ENCODE assay signal across 10 cellular contexts in the genomic region with DNA sequence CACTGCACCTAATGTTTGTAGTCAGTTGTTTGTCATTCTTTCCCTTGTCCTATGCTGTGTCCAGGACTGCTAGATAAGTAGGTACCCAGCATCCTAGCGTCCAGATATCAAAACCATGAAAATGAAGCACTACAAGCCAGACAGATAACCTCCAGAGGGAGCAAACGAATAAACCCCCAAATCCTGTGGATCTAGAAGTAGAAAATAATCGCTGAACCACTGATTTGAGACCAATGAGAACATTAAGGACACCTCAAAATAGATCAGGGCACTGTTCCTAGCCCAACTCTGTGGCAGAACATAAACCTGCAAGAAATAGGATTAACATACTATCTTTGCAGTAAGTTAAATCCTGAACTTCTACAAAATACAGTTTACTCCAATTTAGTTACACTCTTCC. TPM values are rescaled to one million over a fixed set of nuclear protein-coding genes. Genes with fewer than 3 reads are reported as not detected.
DNase-seq lines count a peak whose midpoint lies in the region; ATAC-seq and TF ChIP-seq lines count a peak whose summit lies in the region.
"Had no signal": no experiment of that assay in that cellular context is flagged by ENCODE, and none has a peak within 500 bp of the region (broad histone marks: within the 10 kb centered on the region; RNA-seq: fewer than 3 reads in every experiment).

No MANE protein-coding gene starts in this region.

- H4K20me1 ChIP-seq in BLaER1 treated with 17β-estradiol and CSF1 and Interleukin-3, amounts not matched to agents 10 nM and 100 nM = no peaks in the 10 kb centered on the region

- H3K4me1 ChIP-seq in BLaER1 treated with 17β-estradiol and CSF1 and Interleukin-3, amounts not matched to agents 10 nM and 100 nM = peaks cover 0 to 20% (median 14%) of the 10 kb centered on the region in 10 experiments; a peak in 16 of 20 replicates
- H3K4me1 ChIP-seq in colonic mucosa = no peaks in the 10 kb centered on the region

- H3K4me1 Mint-ChIP-seq in IgD-negative memory B cell (peaks cover 5 to 15% (median 12%) of the 10 kb centered on the region in 3 donors), neural crest cell (no peaks in the 10 kb centered on the region)

- no peaks in the 10 kb centered on the region for H3K9me3 Mint-ChIP-seq in IgD-negative memory B cell
- no peaks in the 10 kb centered on the region for H3K9me3 Mint-ChIP-seq in neural crest cell

- H3K27me3 Mint-ChIP-seq in IgD-negative memory B cell (peaks cover 4% of the 10 kb centered on the region), neural crest cell (ENCODE audit: low read depth) (peaks cover 75% of the 10 kb centered on the region)

- H3K9ac ChIP-seq in BLaER1 treated with 17β-estradiol and CSF1 and Interleukin-3, amounts not matched to agents 10 nM and 100 nM = peak overlapping the region in 3 of 11 experiments; percentile 70 to 79 (median 79); a peak in 4 of 22 replicates
- peak overlapping the region in 1 of 2 donors; percentile 75 for H3K9ac ChIP-seq in colonic mucosa (ENCODE audit: low read depth in 2 of 2, low read length in 2 of 2)

- H3K36me3 ChIP-seq in BLaER1 treated with 17β-estradiol and CSF1 and Interleukin-3, amounts not matched to agents 10 nM and 100 nM = no peaks in the 10 kb centered on the region
- H3K36me3 ChIP-seq in colonic mucosa = no peaks in the 10 kb centered on the region

- H3K27me3 ChIP-seq in BLaER1 treated with 17β-estradiol and CSF1 and Interleukin-3, amounts not matched to agents 10 nM and 100 nM = peaks cover 0 to 6% (median 0%) of the 10 kb centered on the region in 11 experiments; a peak in 2 of 22 replicates
- no peaks in the 10 kb centered on the region for H3K27me3 ChIP-seq in colonic mucosa

- no peak for ATAC-seq in HG02973 (IDR thresholded peaks at IDR 0.05; ENCODE audit: unreplicated experiment)
- no peak for ATAC-seq in HG03135 (IDR thresholded peaks at IDR 0.05; ENCODE audit: unreplicated experiment)

- TF ChIP-seq CTCF in colonic mucosa (IDR thresholded peaks at IDR 0.05) (no peak), neural crest cell (conservative IDR thresholded peaks at IDR 0.05) (no peak)

- peak overlapping the region in 10 of 11 experiments; percentile 65 to 94 (median 85); a peak in 21 of 22 replicates for H3K4me2 ChIP-seq in BLaER1 treated with 17β-estradiol and CSF1 and Interleukin-3, amounts not matched to agents 10 nM and 100 nM

- intact Hi-C loops in colonic mucosa (cut with DNase I) = no loop called here

- H3K4me3 ChIP-seq in BLaER1 treated with 17β-estradiol and CSF1 and Interleukin-3, amounts not matched to agents 10 nM and 100 nM = peak overlapping the region in 5 of 10 experiments; percentile 72 to 79 (median 76); a peak in 8 of 20 replicates
- no peak overlapping the region for H3K4me3 ChIP-seq in colonic mucosa

- no peaks in the 10 kb centered on the region for H3K9me3 ChIP-seq in BLaER1 treated with 17β-estradiol and CSF1 and Interleukin-3, amounts not matched to agents 10 nM and 100 nM (replicated peaks in 1 of 11)
- H3K9me3 ChIP-seq in colonic mucosa = no peaks in the 10 kb centered on the region

- H3K4me3 Mint-ChIP-seq in IgD-negative memory B cell (peak overlapping the region; percentile 88 to 99 (median 94)), neural crest cell (peak overlapping the region; percentile 95)

- DNase-seq in colonic mucosa (no peak), neural crest cell (ENCODE audit: low read depth, low spot score) (no peak), medulla oblongata (ENCODE audit: extremely low spot score) (no peak), AG08396 (ENCODE audit: low spot score) (no peak)
- DNase-seq: left colon had no signal

- peak overlapping the region in 5 of 11 experiments; percentile 59 to 82 (median 80); a peak in 6 of 22 replicates for H3K27ac ChIP-seq in BLaER1 treated with 17β-estradiol and CSF1 and Interleukin-3, amounts not matched to agents 10 nM and 100 nM
- H3K27ac ChIP-seq in colonic mucosa = peak overlapping the region; percentile 84

- no peaks in the 10 kb centered on the region for H3K36me3 Mint-ChIP-seq in IgD-negative memory B cell
- no peaks in the 10 kb centered on the region for H3K36me3 Mint-ChIP-seq in neural crest cell (ENCODE audit: low read depth)

- H3K27ac Mint-ChIP-seq in IgD-negative memory B cell (peak overlapping the region; percentile 96 to 99 (median 97)), neural crest cell (ENCODE audit: unreplicated experiment) (no peak overlapping the region)

RNA-seq across cellular contexts. Expression of gene KLHL32, which starts 1.1 kb away (rescaled TPM):
- polyA plus RNA-seq in IgD-negative memory B cell = 0.35 TPM
- total RNA-seq in colonic mucosa = 1 to 10 TPM; 1.2 to 1.7 TPM
- total RNA-seq in neural crest cell = 0.61 and 1.4 TPM in 2 replicates
- total RNA-seq: dermis microvascular lymphatic vessel endothelial cell had no signal

RNA-seq across cellular contexts. Expression of gene NDUFAF4, which starts 25.7 kb away (rescaled TPM):
- 134 TPM for polyA plus RNA-seq in IgD-negative memory B cell
- total RNA-seq in colonic mucosa (10 to 100 TPM; 35.3 to 48.2 TPM), neural crest cell (46.9 and 47.3 TPM in 2 replicates)
